In the genomic region with DNA sequence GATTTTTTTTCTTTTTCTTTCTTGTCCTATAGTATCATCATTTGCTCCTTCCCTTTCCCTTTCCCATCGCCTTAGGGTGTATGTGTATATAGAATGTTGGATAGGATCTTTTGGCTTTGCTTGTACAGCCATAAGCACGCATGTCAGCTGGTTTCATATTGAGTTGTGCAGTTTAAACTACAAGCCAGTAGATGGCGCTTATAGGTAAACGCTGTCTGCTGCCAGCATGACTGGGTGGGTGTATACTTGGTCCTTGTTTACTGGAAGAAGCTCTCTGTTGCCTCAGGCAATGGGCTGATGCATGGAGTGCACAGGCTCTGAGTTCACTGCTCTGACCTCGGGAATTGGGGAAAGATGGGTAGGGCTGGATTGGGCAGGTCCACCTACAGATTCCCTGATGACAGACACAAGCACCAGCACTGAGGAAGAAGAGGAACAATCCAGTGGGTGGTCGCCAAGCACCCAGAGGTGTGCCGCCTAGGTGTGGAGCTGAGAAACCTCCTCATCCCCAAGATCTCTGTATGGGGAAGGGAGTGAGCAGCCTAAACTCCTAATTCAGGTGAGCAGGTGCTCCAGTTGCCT, we compare ENCODE assay signal across 8 cellular contexts.
DNase-seq lines count a peak whose midpoint lies in the region; ATAC-seq and TF ChIP-seq lines count a peak whose summit lies in the region.

No MANE protein-coding gene starts in this region.

- no peaks in the 10 kb centered on the region for H3K9me2 ChIP-seq in OCI-LY7 (ENCODE audit: insufficient read depth, low read length)

- TF ChIP-seq CTCF in OCI-LY7 (conservative IDR thresholded peaks at IDR 0.05; ENCODE audit: low read length) (peak; percentile 84), foreskin fibroblast (IDR thresholded peaks at IDR 0.05; ENCODE audit: low read depth, low read length) (peak; percentile 36)

- no peaks in the 10 kb centered on the region for H4K20me1 ChIP-seq in OCI-LY7 (ENCODE audit: insufficient read depth, low read length)

- CTCF ChIA-PET in OCI-LY7 (lab: Charles Lee; ENCODE audit: unreplicated experiment), result no interaction called here

- POLR2A ChIA-PET in OCI-LY7 (lab: Charles Lee), result no interaction called here

- intact Hi-C loops in OCI-LY7 (cut with micrococcal nuclease; ENCODE audit: unreplicated experiment), result loop anchor here (5.0 kb wide), 1 partner anchor 645 kb away; no protein-coding TSS in a partner anchor

- no peak overlapping the region for H3K4me2 ChIP-seq in OCI-LY7 (ENCODE audit: low read length)

- no peak overlapping the region for H3K4me3 ChIP-seq in OCI-LY7 (ENCODE audit: low read depth, low read length, poor library complexity, severe bottlenecking)
- no peak overlapping the region for H3K4me3 ChIP-seq in foreskin fibroblast (ENCODE audit: low read depth in 1 of 2, low read length in 2 of 2)

- H3K9me3 ChIP-seq in OCI-LY7 (ENCODE audit: low read length), result no peaks in the 10 kb centered on the region

- ATAC-seq in GM19467 (IDR thresholded peaks at IDR 0.05; ENCODE audit: unreplicated experiment) (peak; percentile 81), HG03442 (IDR thresholded peaks at IDR 0.05; ENCODE audit: unreplicated experiment) (peak; percentile 89)

- no peaks in the 10 kb centered on the region for H3K36me3 ChIP-seq in OCI-LY7 (ENCODE audit: insufficient read depth, low read length)

- no peak overlapping the region; the same call in 1 of the 2 replicates for H2AFZ ChIP-seq in OCI-LY7 (ENCODE audit: low read length)

- no peak overlapping the region for H3K27ac ChIP-seq in OCI-LY7 (ENCODE audit: low read depth, low read length, poor library complexity, severe bottlenecking)

- DNase-seq in ELF-1 (ENCODE audit: low read depth, low spot score) (peak; percentile 65), OCI-LY7 (ENCODE audit: low spot score) (peak; percentile 46), foreskin fibroblast (no peak), dedifferentiated amniotic fluid mesenchymal stem cell (ENCODE audit: extremely low spot score) (no peak), AG08395 (ENCODE audit: low spot score) (no peak), NCI-H510A treated with DMSO at 0.1 percent for 48 hours (lab: John Stamatoyannopoulos, UW) (no peak)

- H3K4me1 ChIP-seq in OCI-LY7 (ENCODE audit: insufficient read depth, low read length, poor library complexity, severe bottlenecking), result no peaks in the 10 kb centered on the region

- BruUV-seq in OCI-LY7 (replicated peaks; lab: Mats Ljungman, UMichigan), result no TSS peak

- no peaks in the 10 kb centered on the region for H3K79me2 ChIP-seq in OCI-LY7 (ENCODE audit: insufficient read depth, low read depth, low read length)

Comparison
In these comparisons a context has a peak if more than half of its experiments do, and no peak if none do; other contexts are left out.
1. DNase-seq: peak in ELF-1 (single experiment) and OCI-LY7 (single experiment); none in foreskin fibroblast (0 of 2), dedifferentiated amniotic fluid mesenchymal stem cell (single experiment), AG08395 (single experiment) and NCI-H510A treated with DMSO at 0.1 percent for 48 hours (single experiment).